22 cellular contexts compared by ENCODE assay signal in genomic region chr3:43764471-43764870, GRCh38.
"Had no signal": no experiment of that assay in that cellular context is flagged by ENCODE, and none has a peak within 500 bp of the region (broad histone marks: within the 10 kb centered on the region; RNA-seq: fewer than 3 reads in every experiment).

No MANE protein-coding gene starts in this region.

- DNase-seq: Karpas-422; KG1; MG63; MV-4-11; NCI-H1048; NCI-H1105; NCI-H1436 treated with DMSO at 0.1 percent for 48 hours; NCI-H1694; NCI-H187 treated with DMSO at 0.1 percent for 48 hours; NCI-H2029 treated with DMSO at 0.1 percent for 48 hours; NCI-H2227 treated with DMSO at 0.1 percent for 48 hours; NCI-H526 treated with DMSO at 0.1 percent for 48 hours; NCI-H774; NK-92 treated with Interleukin-12 subunit alpha and Interleukin-12 subunit beta, amount 100 ng/mL, for 24 hours; PC-3; SHP77 treated with DMSO at 0.1 percent for 48 hours; SJCRH30; SW 1271; T-cell had no signal

- H3K4me1 ChIP-seq: SJCRH30 had no signal

- H3K9me3 ChIP-seq: MG63, SJCRH30 had no signal

- H3K4me3 Mint-ChIP-seq: T-cell; T-helper 1 cell treated with Interleukin-12 subunit alpha and Interleukin-12 subunit beta and Interleukin-4 antibody, amounts not matched to agents 30 μg/mL and 1 μg/mL, for 36 hours had no signal

- H3K36me3 ChIP-seq: MG63, SJCRH30 had no signal

- ATAC-seq: Panc1, PC-3, Right ventricle myocardium inferior, T-cell had no signal

- H3K36me3 Mint-ChIP-seq: T-cell had no signal

- H3K27ac Mint-ChIP-seq: T-cell; T-helper 1 cell treated with Interleukin-12 subunit alpha and Interleukin-12 subunit beta and Interleukin-4 antibody, amounts not matched to agents 30 μg/mL and 1 μg/mL, for 36 hours had no signal

- H3K27me3 ChIP-seq: MG63, SJCRH30 had no signal

- H3K9me3 Mint-ChIP-seq: T-cell; T-helper 1 cell treated with Interleukin-12 subunit alpha and Interleukin-12 subunit beta and Interleukin-4 antibody, amounts not matched to agents 30 μg/mL and 1 μg/mL, for 36 hours had no signal

- H3K4me3 ChIP-seq: MG63, SJCRH30 had no signal

- H3K27ac ChIP-seq: SJCRH30 had no signal
